In genomic region chr4:79042079-79042674, GRCh38 we compare ENCODE assay signal across 8 cellular contexts.
A peak's percentile ranks its signal among the peaks of the same experiment; 100 is the strongest.
DNase-seq lines count a peak whose midpoint lies in the region; ATAC-seq and TF ChIP-seq lines count a peak whose summit lies in the region.

No MANE protein-coding gene starts in this region.

- peak; percentile 71 for TF ChIP-seq CTCF in choroid plexus epithelial cell (conservative IDR thresholded peaks at IDR 0.05; ENCODE audit: low read depth, low read length)

- no peak for ATAC-seq in GM21528 (IDR thresholded peaks at IDR 0.05; ENCODE audit: low FRiP score, unreplicated experiment)
- no peak for ATAC-seq in HG03439 (IDR thresholded peaks at IDR 0.05; ENCODE audit: unreplicated experiment)

- DNase-seq in NCI-H82 (lab: John Stamatoyannopoulos, UW), result peak; percentile 71
- no peak for DNase-seq in NCI-H82 treated with DMSO at 0.1 percent for 48 hours (lab: John Stamatoyannopoulos, UW; ENCODE audit: unreplicated experiment)
- peak; percentile 55 for DNase-seq in NCI-H2227 (lab: John Stamatoyannopoulos, UW; ENCODE audit: unreplicated experiment)
- peak; percentile 65 for DNase-seq in choroid plexus epithelial cell (ENCODE audit: low read depth)
- peak; percentile 61 for DNase-seq in myocyte (ENCODE audit: low read depth)
- DNase-seq in NCI-H2196 (lab: John Stamatoyannopoulos, UW; ENCODE audit: unreplicated experiment), result no peak

- H3K4me3 ChIP-seq in choroid plexus epithelial cell (ENCODE audit: low read depth, low read length), result no peak overlapping the region

Comparison
In these comparisons a context has a peak if more than half of its experiments do, and no peak if none do; other contexts are left out.
1. DNase-seq: peak in NCI-H82 (single experiment), NCI-H2227 (single experiment), choroid plexus epithelial cell (single experiment) and myocyte (single experiment); none in NCI-H82 treated with DMSO at 0.1 percent for 48 hours (single experiment) and NCI-H2196 (single experiment).